15 cellular contexts compared by ENCODE assay signal in genomic region chr17:39596543-39597267, GRCh38. TPM values are rescaled to one million over a fixed set of nuclear protein-coding genes. Genes with fewer than 3 reads are reported as not detected.
"Had no signal": no experiment of that assay in that cellular context is flagged by ENCODE, and none has a peak within 500 bp of the region (broad histone marks: within the 10 kb centered on the region; RNA-seq: fewer than 3 reads in every experiment).

No MANE protein-coding gene starts in this region.

- H3K27ac ChIP-seq: hepatocyte, lower lobe of right lung, skin epidermis, testis, upper lobe of right lung, VCaP had no signal

- H3K9me3 Mint-ChIP-seq: activated T-helper 1 cell treated with anti-CD3 and anti-CD28 coated beads, Interleukin-12 subunit alpha, Interleukin-12 subunit beta, Interleukin-2, Interleukin-4 antibody, amounts not matched to agents 30 ng/mL and 10 ng/mL and 1 ng/mL, durations not matched to agents 14 hours and 24 hours and 36 hours; stimulated activated naive CD8-positive, alpha-beta T cell treated with anti-CD3 and anti-CD28 coated beads, Interleukin-15, amount 100 ng/mL, for 72 hours had no signal

- H3K27ac Mint-ChIP-seq: activated T-helper 1 cell treated with anti-CD3 and anti-CD28 coated beads, Interleukin-12 subunit alpha, Interleukin-12 subunit beta, Interleukin-2, Interleukin-4 antibody, amounts not matched to agents 30 ng/mL and 10 ng/mL and 1 ng/mL, durations not matched to agents 14 hours and 24 hours and 36 hours; effector memory CD8-positive, alpha-beta T cell; stimulated activated naive CD8-positive, alpha-beta T cell treated with anti-CD3 and anti-CD28 coated beads, Interleukin-15, amount 100 ng/mL, for 72 hours had no signal

- H3K4me3 Mint-ChIP-seq: activated T-helper 1 cell treated with anti-CD3 and anti-CD28 coated beads, Interleukin-12 subunit alpha, Interleukin-12 subunit beta, Interleukin-2, Interleukin-4 antibody, amounts not matched to agents 30 ng/mL and 10 ng/mL and 1 ng/mL, durations not matched to agents 14 hours and 24 hours and 36 hours; stimulated activated naive CD8-positive, alpha-beta T cell treated with anti-CD3 and anti-CD28 coated beads, Interleukin-15, amount 100 ng/mL, for 72 hours had no signal

- H3K79me2 ChIP-seq: hepatocyte had no signal

- H3K36me3 ChIP-seq: lower lobe of right lung, upper lobe of right lung had no signal

- H3K4me3 ChIP-seq: hepatocyte, lower lobe of right lung, skin epidermis, testis, upper lobe of right lung had no signal

- H3K27me3 ChIP-seq: testis had no signal

- DNase-seq: activated naive CD4-positive, alpha-beta T cell; effector memory CD8-positive, alpha-beta T cell; erythroblast; left cardiac atrium; lower lobe of right lung; midbrain; naive B cell; stimulated activated CD4-positive, alpha-beta T cell treated with anti-CD3 and anti-CD28 coated beads, Interleukin-4, amount 100 ng/mL, for 4 hours; stimulated activated naive CD8-positive, alpha-beta T cell treated with anti-CD3 and anti-CD28 coated beads, Interleukin-15, amount 100 ng/mL, for 72 hours; testis; upper lobe of right lung had no signal

- ATAC-seq: effector memory CD8-positive, alpha-beta T cell; left cardiac atrium; lower lobe of right lung; upper lobe of right lung had no signal

- H2AFZ ChIP-seq: hepatocyte had no signal

- H3K9me3 ChIP-seq: lower lobe of right lung, testis, upper lobe of right lung had no signal

- H3K4me2 ChIP-seq: hepatocyte had no signal

RNA-seq across cellular contexts. Expression of gene NEUROD2, which starts 11.0 kb away (rescaled TPM):
- total RNA-seq: activated T-helper 1 cell treated with anti-CD3 and anti-CD28 coated beads, Interleukin-12 subunit alpha, Interleukin-12 subunit beta, Interleukin-2, Interleukin-4 antibody, amounts not matched to agents 30 ng/mL and 10 ng/mL and 1 ng/mL, durations not matched to agents 14 hours and 24 hours and 36 hours; hepatocyte; left cardiac atrium; lower lobe of right lung; upper lobe of right lung had no signal
- polyA plus RNA-seq: hepatocyte had no signal

RNA-seq across cellular contexts. Expression of gene PPP1R1B, which starts 30.0 kb away (rescaled TPM):
- total RNA-seq: activated T-helper 1 cell treated with anti-CD3 and anti-CD28 coated beads, Interleukin-12 subunit alpha, Interleukin-12 subunit beta, Interleukin-2, Interleukin-4 antibody, amounts not matched to agents 30 ng/mL and 10 ng/mL and 1 ng/mL, durations not matched to agents 14 hours and 24 hours and 36 hours had no signal
